In genomic region chr16:70737377-70738082, GRCh38 we compare ENCODE assay signal across 1 cellular context.
TF ChIP-seq lines count a peak whose summit lies in the region.

No MANE protein-coding gene starts in this region.

TF ChIP-seq in GM12878, 131 proteins besides CTCF, POLR2A, EP300 and RAD21 (continued from another document and continues in another):
- TF ChIP-seq, protein P1, sequence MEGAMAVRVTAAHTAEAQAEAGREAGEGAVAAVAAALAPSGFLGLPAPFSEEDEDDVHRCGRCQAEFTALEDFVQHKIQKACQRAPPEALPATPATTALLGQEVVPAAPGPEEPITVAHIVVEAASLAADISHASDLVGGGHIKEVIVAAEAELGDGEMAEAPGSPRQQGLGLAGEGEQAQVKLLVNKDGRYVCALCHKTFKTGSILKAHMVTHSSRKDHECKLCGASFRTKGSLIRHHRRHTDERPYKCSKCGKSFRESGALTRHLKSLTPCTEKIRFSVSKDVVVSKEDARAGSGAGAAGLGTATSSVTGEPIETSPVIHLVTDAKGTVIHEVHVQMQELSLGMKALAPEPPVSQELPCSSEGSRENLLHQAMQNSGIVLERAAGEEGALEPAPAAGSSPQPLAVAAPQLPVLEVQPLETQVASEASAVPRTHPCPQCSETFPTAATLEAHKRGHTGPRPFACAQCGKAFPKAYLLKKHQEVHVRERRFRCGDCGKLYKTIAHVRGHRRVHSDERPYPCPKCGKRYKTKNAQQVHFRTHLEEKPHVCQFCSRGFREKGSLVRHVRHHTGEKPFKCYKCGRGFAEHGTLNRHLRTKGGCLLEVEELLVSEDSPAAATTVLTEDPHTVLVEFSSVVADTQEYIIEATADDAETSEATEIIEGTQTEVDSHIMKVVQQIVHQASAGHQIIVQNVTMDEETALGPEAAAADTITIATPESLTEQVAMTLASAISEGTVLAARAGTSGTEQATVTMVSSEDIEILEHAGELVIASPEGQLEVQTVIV (IDR thresholded peaks at IDR 0.05; ENCODE audit: borderline replicate concordance, partially characterized antibody), result no peak
- TF ChIP-seq RAD51 (IDR thresholded peaks at IDR 0.05), result peak; percentile 81
- TF ChIP-seq ZBED1 (IDR thresholded peaks at IDR 0.05; ENCODE audit: borderline replicate concordance), result peak; percentile 49; the same call in 1 of the 2 replicates
- TF ChIP-seq SUZ12 (IDR thresholded peaks at IDR 0.05; ENCODE audit: unreplicated experiment), result no peak
- no peak for TF ChIP-seq SUPT20H (IDR thresholded peaks at IDR 0.05; ENCODE audit: borderline replicate concordance, control insufficient read depth, low read depth, low read length)
- TF ChIP-seq MXI1 (IDR thresholded peaks at IDR 0.05; ENCODE audit: low read depth, low read length), result no peak
- no peak for TF ChIP-seq YBX1 (IDR thresholded peaks at IDR 0.05)
- TF ChIP-seq BCL3 (IDR thresholded peaks at IDR 0.05; ENCODE audit: borderline replicate concordance, insufficient read depth, low read depth, low read length, poor library complexity, severe bottlenecking), result no peak
- TF ChIP-seq NBN (IDR thresholded peaks at IDR 0.05), result peak; percentile 71; the same call in 1 of the 2 replicates
- no peak for TF ChIP-seq JUND (IDR thresholded peaks at IDR 0.05; ENCODE audit: low read depth, low read length)
- TF ChIP-seq, protein P2, sequence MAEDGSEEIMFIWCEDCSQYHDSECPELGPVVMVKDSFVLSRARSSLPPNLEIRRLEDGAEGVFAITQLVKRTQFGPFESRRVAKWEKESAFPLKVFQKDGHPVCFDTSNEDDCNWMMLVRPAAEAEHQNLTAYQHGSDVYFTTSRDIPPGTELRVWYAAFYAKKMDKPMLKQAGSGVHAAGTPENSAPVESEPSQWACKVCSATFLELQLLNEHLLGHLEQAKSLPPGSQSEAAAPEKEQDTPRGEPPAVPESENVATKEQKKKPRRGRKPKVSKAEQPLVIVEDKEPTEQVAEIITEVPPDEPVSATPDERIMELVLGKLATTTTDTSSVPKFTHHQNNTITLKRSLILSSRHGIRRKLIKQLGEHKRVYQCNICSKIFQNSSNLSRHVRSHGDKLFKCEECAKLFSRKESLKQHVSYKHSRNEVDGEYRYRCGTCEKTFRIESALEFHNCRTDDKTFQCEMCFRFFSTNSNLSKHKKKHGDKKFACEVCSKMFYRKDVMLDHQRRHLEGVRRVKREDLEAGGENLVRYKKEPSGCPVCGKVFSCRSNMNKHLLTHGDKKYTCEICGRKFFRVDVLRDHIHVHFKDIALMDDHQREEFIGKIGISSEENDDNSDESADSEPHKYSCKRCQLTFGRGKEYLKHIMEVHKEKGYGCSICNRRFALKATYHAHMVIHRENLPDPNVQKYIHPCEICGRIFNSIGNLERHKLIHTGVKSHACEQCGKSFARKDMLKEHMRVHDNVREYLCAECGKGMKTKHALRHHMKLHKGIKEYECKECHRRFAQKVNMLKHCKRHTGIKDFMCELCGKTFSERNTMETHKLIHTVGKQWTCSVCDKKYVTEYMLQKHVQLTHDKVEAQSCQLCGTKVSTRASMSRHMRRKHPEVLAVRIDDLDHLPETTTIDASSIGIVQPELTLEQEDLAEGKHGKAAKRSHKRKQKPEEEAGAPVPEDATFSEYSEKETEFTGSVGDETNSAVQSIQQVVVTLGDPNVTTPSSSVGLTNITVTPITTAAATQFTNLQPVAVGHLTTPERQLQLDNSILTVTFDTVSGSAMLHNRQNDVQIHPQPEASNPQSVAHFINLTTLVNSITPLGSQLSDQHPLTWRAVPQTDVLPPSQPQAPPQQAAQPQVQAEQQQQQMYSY (CRISPR knock-in tag; IDR thresholded peaks at IDR 0.05), result no peak
- TF ChIP-seq SMC3 (IDR thresholded peaks at IDR 0.05; ENCODE audit: borderline replicate concordance, low read length), result no peak
- TF ChIP-seq CBFB (IDR thresholded peaks at IDR 0.05; ENCODE audit: low read depth), result peak; percentile 78; the same call in 1 of the 2 replicates
- 0 out of 2 replicates have a peak, but pooled peaks have one; percentile 30 for TF ChIP-seq BCL11A (IDR thresholded peaks at IDR 0.05; ENCODE audit: low read depth, low read length)
- TF ChIP-seq LARP7 (IDR thresholded peaks at IDR 0.05), result no peak
- TF ChIP-seq SIN3A (IDR thresholded peaks at IDR 0.05; ENCODE audit: low read depth, low read length), result no peak
- TF ChIP-seq GABPA (IDR thresholded peaks at IDR 0.05; ENCODE audit: low read depth), result no peak
- TF ChIP-seq, protein P3, sequence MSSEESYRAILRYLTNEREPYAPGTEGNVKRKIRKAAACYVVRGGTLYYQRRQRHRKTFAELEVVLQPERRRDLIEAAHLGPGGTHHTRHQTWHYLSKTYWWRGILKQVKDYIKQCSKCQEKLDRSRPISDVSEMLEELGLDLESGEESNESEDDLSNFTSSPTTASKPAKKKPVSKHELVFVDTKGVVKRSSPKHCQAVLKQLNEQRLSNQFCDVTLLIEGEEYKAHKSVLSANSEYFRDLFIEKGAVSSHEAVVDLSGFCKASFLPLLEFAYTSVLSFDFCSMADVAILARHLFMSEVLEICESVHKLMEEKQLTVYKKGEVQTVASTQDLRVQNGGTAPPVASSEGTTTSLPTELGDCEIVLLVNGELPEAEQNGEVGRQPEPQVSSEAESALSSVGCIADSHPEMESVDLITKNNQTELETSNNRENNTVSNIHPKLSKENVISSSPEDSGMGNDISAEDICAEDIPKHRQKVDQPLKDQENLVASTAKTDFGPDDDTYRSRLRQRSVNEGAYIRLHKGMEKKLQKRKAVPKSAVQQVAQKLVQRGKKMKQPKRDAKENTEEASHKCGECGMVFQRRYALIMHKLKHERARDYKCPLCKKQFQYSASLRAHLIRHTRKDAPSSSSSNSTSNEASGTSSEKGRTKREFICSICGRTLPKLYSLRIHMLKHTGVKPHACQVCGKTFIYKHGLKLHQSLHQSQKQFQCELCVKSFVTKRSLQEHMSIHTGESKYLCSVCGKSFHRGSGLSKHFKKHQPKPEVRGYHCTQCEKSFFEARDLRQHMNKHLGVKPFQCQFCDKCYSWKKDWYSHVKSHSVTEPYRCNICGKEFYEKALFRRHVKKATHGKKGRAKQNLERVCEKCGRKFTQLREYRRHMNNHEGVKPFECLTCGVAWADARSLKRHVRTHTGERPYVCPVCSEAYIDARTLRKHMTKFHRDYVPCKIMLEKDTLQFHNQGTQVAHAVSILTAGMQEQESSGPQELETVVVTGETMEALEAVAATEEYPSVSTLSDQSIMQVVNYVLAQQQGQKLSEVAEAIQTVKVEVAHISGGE (CRISPR knock-in tag; IDR thresholded peaks at IDR 0.05), result no peak
- peak; percentile 93 for TF ChIP-seq TCF12 (IDR thresholded peaks at IDR 0.05; ENCODE audit: low read depth, low read length)
- peak; percentile 66; the same call in 1 of the 2 replicates for TF ChIP-seq TBL1XR1 (IDR thresholded peaks at IDR 0.05; ENCODE audit: low read depth, low read length)
- TF ChIP-seq IRF4 (IDR thresholded peaks at IDR 0.05; ENCODE audit: low read depth, low read length), result peak; percentile 90
- no peak for TF ChIP-seq HDGF (IDR thresholded peaks at IDR 0.05)
- TF ChIP-seq TCF3 (IDR thresholded peaks at IDR 0.05; ENCODE audit: borderline replicate concordance, insufficient read depth, low read depth, low read length), result peak; percentile 73; the same call in 1 of the 2 replicates
- TF ChIP-seq RUNX3 (IDR thresholded peaks at IDR 0.05; ENCODE audit: low read length), result peak; percentile 96
- TF ChIP-seq RB1 (IDR thresholded peaks at IDR 0.05; ENCODE audit: borderline replicate concordance), result no peak
- TF ChIP-seq, protein P4, sequence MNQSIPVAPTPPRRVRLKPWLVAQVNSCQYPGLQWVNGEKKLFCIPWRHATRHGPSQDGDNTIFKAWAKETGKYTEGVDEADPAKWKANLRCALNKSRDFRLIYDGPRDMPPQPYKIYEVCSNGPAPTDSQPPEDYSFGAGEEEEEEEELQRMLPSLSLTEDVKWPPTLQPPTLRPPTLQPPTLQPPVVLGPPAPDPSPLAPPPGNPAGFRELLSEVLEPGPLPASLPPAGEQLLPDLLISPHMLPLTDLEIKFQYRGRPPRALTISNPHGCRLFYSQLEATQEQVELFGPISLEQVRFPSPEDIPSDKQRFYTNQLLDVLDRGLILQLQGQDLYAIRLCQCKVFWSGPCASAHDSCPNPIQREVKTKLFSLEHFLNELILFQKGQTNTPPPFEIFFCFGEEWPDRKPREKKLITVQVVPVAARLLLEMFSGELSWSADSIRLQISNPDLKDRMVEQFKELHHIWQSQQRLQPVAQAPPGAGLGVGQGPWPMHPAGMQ (IDR thresholded peaks at IDR 0.05; ENCODE audit: borderline replicate concordance), result no peak
- TF ChIP-seq SMARCA5 (IDR thresholded peaks at IDR 0.05), result peak; percentile 53; the same call in 1 of the 2 replicates
- TF ChIP-seq MEF2A (IDR thresholded peaks at IDR 0.05; ENCODE audit: insufficient read depth, low read depth, low read length), result peak; percentile 92
- 0 out of 2 replicates have a peak, but pooled peaks have one; percentile 25 for TF ChIP-seq FOXK2 (IDR thresholded peaks at IDR 0.05)
- peak; percentile 82 for TF ChIP-seq SKIL (IDR thresholded peaks at IDR 0.05; ENCODE audit: low read depth, poor library complexity, severe bottlenecking)
- TF ChIP-seq CHD1 (IDR thresholded peaks at IDR 0.05; ENCODE audit: low read depth, low read length), result no peak
- TF ChIP-seq NRF1 (conservative IDR thresholded peaks at IDR 0.05; ENCODE audit: low read depth, low read length), result no peak
- TF ChIP-seq, protein P5, sequence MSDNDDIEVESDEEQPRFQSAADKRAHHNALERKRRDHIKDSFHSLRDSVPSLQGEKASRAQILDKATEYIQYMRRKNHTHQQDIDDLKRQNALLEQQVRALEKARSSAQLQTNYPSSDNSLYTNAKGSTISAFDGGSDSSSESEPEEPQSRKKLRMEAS (IDR thresholded peaks at IDR 0.05; ENCODE audit: low read depth, low read length), result no peak
- no peak for TF ChIP-seq ZNF217 (IDR thresholded peaks at IDR 0.05)
- no peak for TF ChIP-seq KAT2A (conservative IDR thresholded peaks at IDR 0.05; ENCODE audit: control insufficient read depth, low read depth, low read length)
- peak; percentile 70 for TF ChIP-seq ZNF687 (IDR thresholded peaks at IDR 0.05)
